In the genomic region with DNA sequence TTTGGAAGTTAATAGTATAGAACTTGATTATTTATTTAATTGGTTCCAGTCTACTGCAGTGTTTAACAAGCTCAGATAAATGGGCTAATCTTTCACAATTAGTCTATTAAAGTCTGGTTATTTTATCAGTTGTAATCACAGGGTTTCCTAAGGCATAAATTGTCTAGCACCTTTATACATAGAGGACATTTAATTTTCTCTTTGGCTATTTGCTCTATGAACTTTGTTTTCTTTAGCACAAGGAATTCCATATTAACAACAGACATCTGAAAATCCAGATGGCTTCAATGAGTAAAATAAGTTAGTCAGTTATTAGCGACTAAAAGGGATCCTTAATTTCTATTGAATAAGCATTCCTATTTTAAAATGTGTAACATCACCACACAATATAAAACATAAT, we compare ENCODE assay signal across 24 cellular contexts.
DNase-seq lines count a peak whose midpoint lies in the region; ATAC-seq and TF ChIP-seq lines count a peak whose summit lies in the region.
"Had no signal": no experiment of that assay in that cellular context is flagged by ENCODE, and none has a peak within 500 bp of the region (broad histone marks: within the 10 kb centered on the region; RNA-seq: fewer than 3 reads in every experiment).

No MANE protein-coding gene starts in this region.

- H3K4me3 ChIP-seq in SK-N-SH (ENCODE audit: low read depth in 2 of 2, low read length in 1 of 2): no peak overlapping the region
- H3K4me3 ChIP-seq in gastrocnemius medialis: no peak overlapping the region
- H3K4me3 ChIP-seq: BLaER1, GM12878 had no signal

- no peaks in the 10 kb centered on the region for H3K36me3 Mint-ChIP-seq in mesothelial cell of epicardium
- H3K36me3 Mint-ChIP-seq: CD14-positive monocyte; CD4-positive, alpha-beta memory T cell; CD4-positive, CD25-positive, alpha-beta regulatory T cell; CD8-positive, alpha-beta memory T cell had no signal

- H3K27ac ChIP-seq in SK-N-SH (ENCODE audit: low read depth in 2 of 2, low read length in 1 of 2) (peak overlapping the region in 1 of 2 experiments; percentile 79; a peak in 2 of 4 replicates), gastrocnemius medialis (no peak overlapping the region)
- H3K27ac ChIP-seq: BLaER1 had no signal

- 7% methylated on average over 1 of the region's 1 CpG for WGBS in SK-N-SH (ENCODE audit: low lambda C conversion rate)

- H3K36me3 ChIP-seq in SK-N-SH (replicated peaks in 1 of 2; ENCODE audit: control insufficient read depth in 1 of 2, insufficient read depth in 2 of 2, low read length in 1 of 2) (no peaks in the 10 kb centered on the region), gastrocnemius medialis (no peaks in the 10 kb centered on the region)
- H3K36me3 ChIP-seq: BE2C, BLaER1 had no signal

- no peak for TF ChIP-seq POLR2A in gastrocnemius medialis (IDR thresholded peaks at IDR 0.05)

- no peak for ATAC-seq in GM21717 (IDR thresholded peaks at IDR 0.05; ENCODE audit: unreplicated experiment)
- no peak for ATAC-seq in gastrocnemius medialis
- ATAC-seq: GM12878 had no signal

- H3K79me2 ChIP-seq in SK-N-SH (ENCODE audit: insufficient read depth): no peaks in the 10 kb centered on the region

- POLR2A ChIA-PET in SK-N-SH (lab: Yijun Ruan, JAX): no interaction called here

- H3K27ac Mint-ChIP-seq in mesothelial cell of epicardium: peak overlapping the region; percentile 26
- H3K27ac Mint-ChIP-seq: CD14-positive monocyte; CD4-positive, alpha-beta memory T cell; CD4-positive, CD25-positive, alpha-beta regulatory T cell; CD8-positive, alpha-beta memory T cell had no signal

- peak in 2 of 3 experiments; percentile 17 to 70 for DNase-seq in NCI-H1417 (lab: John Stamatoyannopoulos, UW)
- no peak for DNase-seq in NCI-H1417 treated with DMSO at 0.1 percent for 48 hours (lab: John Stamatoyannopoulos, UW)
- DNase-seq in SK-N-SH: no peak
- DNase-seq in mesothelial cell of epicardium (ENCODE audit: low spot score in 2 of 2, unreplicated experiment in 2 of 2): no peak
- DNase-seq in gastrocnemius medialis: no peak
- DNase-seq: 8988T; ACHN; BE2C; C1 segment of cervical spinal cord; CD4-positive, alpha-beta memory T cell; CD4-positive, CD25-positive, alpha-beta regulatory T cell; CD8-positive, alpha-beta memory T cell; COR-L47; DMS 273 treated with DMSO at 0.1 percent for 48 hours; DMS153; DMS53; DMS79; DND-41; EL; GDM1 had no signal

- H3K9ac ChIP-seq in SK-N-SH: no peak overlapping the region
- H3K9ac ChIP-seq: BLaER1 had no signal

- H3K4me2 ChIP-seq in SK-N-SH: no peak overlapping the region
- H3K4me2 ChIP-seq: BLaER1 had no signal

- no peak for TF ChIP-seq CTCF in SK-N-SH (IDR thresholded peaks at IDR 0.05)
- TF ChIP-seq CTCF in mesothelial cell of epicardium (IDR thresholded peaks at IDR 0.05; ENCODE audit: unreplicated experiment): no peak
- no peak for TF ChIP-seq CTCF in gastrocnemius medialis (IDR thresholded peaks at IDR 0.05 in 4 of 5, conservative IDR thresholded peaks at IDR 0.05 in 1 of 5)

- no peak overlapping the region for H2AFZ ChIP-seq in SK-N-SH (ENCODE audit: low read depth)

- no peak for TF ChIP-seq RAD21 in SK-N-SH (IDR thresholded peaks at IDR 0.05; ENCODE audit: low read length)

- 0 out of 4 replicates have a peak, but pooled peaks of 1 of the 2 experiments have one; percentile 48 for TF ChIP-seq EP300 in SK-N-SH (IDR thresholded peaks at IDR 0.05; ENCODE audit: borderline replicate concordance in 1 of 2, low read depth in 1 of 2, low read length in 1 of 2)

- H3K4me1 Mint-ChIP-seq in mesothelial cell of epicardium: peaks cover 38% of the 10 kb centered on the region
- H3K4me1 Mint-ChIP-seq: CD14-positive monocyte; CD4-positive, alpha-beta memory T cell; CD4-positive, CD25-positive, alpha-beta regulatory T cell; CD8-positive, alpha-beta memory T cell had no signal

- H3K27me3 Mint-ChIP-seq in mesothelial cell of epicardium (ENCODE audit: low read depth): no peaks in the 10 kb centered on the region
- H3K27me3 Mint-ChIP-seq: CD4-positive, alpha-beta memory T cell; CD4-positive, CD25-positive, alpha-beta regulatory T cell; CD8-positive, alpha-beta memory T cell had no signal

- H3K4me1 ChIP-seq in SK-N-SH (ENCODE audit: control insufficient read depth in 1 of 2, insufficient read depth in 2 of 2, low read depth in 1 of 2, low read length in 1 of 2) (peaks cover 0 to 2% of the 10 kb centered on the region in 2 experiments; a peak in 2 of 4 replicates), gastrocnemius medialis (no peaks in the 10 kb centered on the region)
- H3K4me1 ChIP-seq: BLaER1 had no signal

- CTCF ChIA-PET in SK-N-SH (lab: Yijun Ruan, JAX): no interaction called here

- in situ Hi-C loops in gastrocnemius medialis (cut with MboI; ENCODE audit: low sequenced_read_pairs in 4 of 4): no loop called here

- H3K9me3 ChIP-seq in SK-N-SH: no peaks in the 10 kb centered on the region
- no peaks in the 10 kb centered on the region for H3K9me3 ChIP-seq in gastrocnemius medialis
- H3K9me3 ChIP-seq: BE2C, BLaER1 had no signal

- H3K9me2 ChIP-seq in SK-N-SH: no peaks in the 10 kb centered on the region

- no peaks in the 10 kb centered on the region for H4K20me1 ChIP-seq in SK-N-SH (ENCODE audit: insufficient read depth)
- H4K20me1 ChIP-seq: BLaER1 had no signal

- H3K4me3 Mint-ChIP-seq in mesothelial cell of epicardium: no peak overlapping the region
- H3K4me3 Mint-ChIP-seq: CD14-positive monocyte; CD4-positive, alpha-beta memory T cell; CD4-positive, CD25-positive, alpha-beta regulatory T cell; CD8-positive, alpha-beta memory T cell had no signal

- no peaks in the 10 kb centered on the region for H3K9me3 Mint-ChIP-seq in mesothelial cell of epicardium

- no peaks in the 10 kb centered on the region for H3F3A ChIP-seq in SK-N-SH (replicated peaks; ENCODE audit: insufficient read depth)

- intact Hi-C loops in gastrocnemius medialis (cut with DNase I; ENCODE audit: low total_unique reads): no loop called here

- H3K27me3 ChIP-seq in SK-N-SH (ENCODE audit: insufficient read depth): no peaks in the 10 kb centered on the region
- H3K27me3 ChIP-seq in gastrocnemius medialis: no peaks in the 10 kb centered on the region
- H3K27me3 ChIP-seq: BE2C, BLaER1 had no signal

TF ChIP-seq in SK-N-SH, 30 proteins besides CTCF, POLR2A, EP300 and RAD21:
- TF ChIP-seq TCF12 (IDR thresholded peaks at IDR 0.05): no peak
- peak; percentile 52; the same call in 1 of the 2 replicates for TF ChIP-seq RCOR1 (IDR thresholded peaks at IDR 0.05; ENCODE audit: low read length)
TF ChIP-seq in SK-N-SH: peak in this region for 1.

Comparison
In these comparisons a context has a peak if more than half of its experiments do, and no peak if none do; other contexts are left out.
1. DNase-seq: peak in NCI-H1417 (2 of 3); none in NCI-H1417 treated with DMSO at 0.1 percent for 48 hours (single experiment), SK-N-SH (single experiment), mesothelial cell of epicardium (0 of 2) and gastrocnemius medialis (0 of 2).